Comparison of ENCODE assay signal across 12 cellular contexts in the genomic region with DNA sequence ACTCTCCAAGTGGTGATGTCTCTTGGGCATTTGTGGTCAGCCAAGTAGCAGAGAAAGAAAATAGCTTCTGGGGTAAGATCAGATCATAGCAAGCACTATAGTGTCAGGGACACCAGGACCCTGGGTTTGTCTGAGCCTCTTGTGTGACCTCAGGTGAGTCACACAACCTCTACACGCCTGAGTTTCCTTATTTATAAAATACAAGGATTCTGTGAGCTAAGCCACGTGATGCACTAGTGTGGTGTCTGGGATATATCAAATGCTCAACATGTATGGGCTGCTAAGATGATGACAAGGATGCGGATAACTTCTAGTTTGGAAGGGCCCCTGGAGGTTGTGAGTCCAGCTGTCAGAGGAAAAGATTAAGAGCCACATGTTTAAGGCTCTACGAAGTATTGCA. TPM values are rescaled to one million over a fixed set of nuclear protein-coding genes. Genes with fewer than 3 reads are reported as not detected.
DNase-seq lines count a peak whose midpoint lies in the region; ATAC-seq and TF ChIP-seq lines count a peak whose summit lies in the region.
"Had no signal": no experiment of that assay in that cellular context is flagged by ENCODE, and none has a peak within 500 bp of the region (broad histone marks: within the 10 kb centered on the region; RNA-seq: fewer than 3 reads in every experiment).

No MANE protein-coding gene starts in this region.

- peaks cover 5% of the 10 kb centered on the region for H3K36me3 ChIP-seq in cardiac muscle cell
- H3K36me3 ChIP-seq in gastrocnemius medialis: peaks cover 0 to 9% of the 10 kb centered on the region in 2 donors

- in situ Hi-C loops in gastrocnemius medialis (cut with MboI; ENCODE audit: low sequenced_read_pairs in 4 of 4): no loop called here

- intact Hi-C loops in gastrocnemius medialis (cut with DNase I; ENCODE audit: low total_unique reads): no loop called here

- ATAC-seq in gastrocnemius medialis (no peak), HG03520 (IDR thresholded peaks at IDR 0.05; ENCODE audit: unreplicated experiment) (no peak), HG03378 (IDR thresholded peaks at IDR 0.05; ENCODE audit: unreplicated experiment) (no peak)
- ATAC-seq: T-cell had no signal

- 43 to 62% (median 62%) methylated on average over 4 of the region's 4 CpGs for WGBS in adipose tissue, 3 donors

- H3K9me3 ChIP-seq in cardiac muscle cell (ENCODE audit: low read depth) (no peaks in the 10 kb centered on the region), gastrocnemius medialis (no peaks in the 10 kb centered on the region)

- TF ChIP-seq CTCF in cardiac muscle cell (IDR thresholded peaks at IDR 0.05; ENCODE audit: low read depth, low read length): no peak
- TF ChIP-seq CTCF in gastrocnemius medialis (IDR thresholded peaks at IDR 0.05 in 4 of 5, conservative IDR thresholded peaks at IDR 0.05 in 1 of 5): no peak

- H3K27ac ChIP-seq in adipose tissue (ENCODE audit: low read depth, low read length): peak overlapping the region; percentile 36
- peak overlapping the region; percentile 94 for H3K27ac ChIP-seq in cardiac muscle cell
- H3K27ac ChIP-seq in gastrocnemius medialis: peak overlapping the region; percentile 46 to 70 (median 66)

- DNase-seq in EH (ENCODE audit: low read depth) (peak; percentile 68), cardiac muscle cell (ENCODE audit: low read depth in 1 of 2, low spot score in 1 of 2) (peak; percentile 78 to 98), gastrocnemius medialis (no peak), T-helper 9 cell (no peak)
- no peak for DNase-seq in activated CD4-positive, alpha-beta T cell treated with anti-CD3 and anti-CD28 coated beads, Interleukin-2, amount 50 U/mL, for 4 hours
- DNase-seq: activated CD8-positive, alpha-beta memory T cell treated with anti-CD3 and anti-CD28 coated beads, Interleukin-2, amount 50 U/mL, for 48 hours; NCI-H345; T-cell; trophoblast cell had no signal

- H3K27me3 ChIP-seq in cardiac muscle cell: no peaks in the 10 kb centered on the region
- no peaks in the 10 kb centered on the region for H3K27me3 ChIP-seq in gastrocnemius medialis

- no peak overlapping the region for H3K4me3 ChIP-seq in cardiac muscle cell
- H3K4me3 ChIP-seq in gastrocnemius medialis: no peak overlapping the region

- peaks cover 29% of the 10 kb centered on the region for H3K4me1 ChIP-seq in cardiac muscle cell (ENCODE audit: low read depth)
- H3K4me1 ChIP-seq in gastrocnemius medialis: peaks cover 15 to 24% of the 10 kb centered on the region in 2 donors

- no peak for TF ChIP-seq POLR2A in gastrocnemius medialis (IDR thresholded peaks at IDR 0.05)

RNA-seq across cellular contexts. Expression of a gene that starts 24.5 kb away (rescaled TPM):
- polyA plus RNA-seq in adipose tissue (10 to 100 TPM in 1 of 3 donors, 1 to 10 TPM in 2; 5.6 to 14.4 (median 7.4) TPM), cardiac muscle cell (25.3 and 32.2 TPM in 2 replicates)
- total RNA-seq in cardiac muscle cell (46.3 and 52.1 TPM in 2 replicates), gastrocnemius medialis (1 to 10 TPM; 6.0 to 7.1 (median 6.8) TPM)

RNA-seq across cellular contexts. Expression of a gene that starts 30.4 kb away (rescaled TPM):
- polyA plus RNA-seq in adipose tissue: 10 to 100 TPM; 10.9 to 77.7 (median 19.1) TPM
- 150 and 203 TPM in 2 replicates for total RNA-seq in cardiac muscle cell
- 174 and 198 TPM in 2 replicates for polyA plus RNA-seq in cardiac muscle cell
- 100 to 1,000 TPM; 128 to 242 (median 179) TPM for total RNA-seq in gastrocnemius medialis

RNA-seq across cellular contexts. Expression of a gene that starts 50.1 kb away (rescaled TPM):
- polyA plus RNA-seq in adipose tissue (100 to 1,000 TPM in 1 of 3 donors, 10 to 100 TPM in 2; 26.2 to 101 (median 63.8) TPM), cardiac muscle cell (149 and 154 TPM in 2 replicates)
- total RNA-seq in cardiac muscle cell (122 and 142 TPM in 2 replicates), gastrocnemius medialis (10 to 100 TPM; 36.5 to 56.3 (median 44.5) TPM)

Comparison
In these comparisons a context has a peak if more than half of its experiments do, and no peak if none do; other contexts are left out.
1. DNase-seq: peak in EH (single experiment) and cardiac muscle cell (2 of 2); none in gastrocnemius medialis (0 of 2), T-helper 9 cell (single experiment) and activated CD4-positive, alpha-beta T cell treated with anti-CD3 and anti-CD28 coated beads, Interleukin-2, amount 50 U/mL, for 4 hours (0 of 2).
2. H3K27ac ChIP-seq: peak in every context shown above with its lines; median percentile 94 in cardiac muscle cell; 66 in gastrocnemius medialis; 36 in adipose tissue.